8 cellular contexts compared by ENCODE assay signal in genomic region chr14:23727566-23728335, GRCh38.
DNase-seq lines count a peak whose midpoint lies in the region; ATAC-seq and TF ChIP-seq lines count a peak whose summit lies in the region.

No MANE protein-coding gene starts in this region.

- no peaks in the 10 kb centered on the region for H3K9me3 Mint-ChIP-seq in stimulated activated effector memory CD8-positive, alpha-beta T cell treated with anti-CD3 and anti-CD28 coated beads, Interleukin-12 subunit alpha, Interleukin-12 subunit beta, amount 100 ng/mL, for 72 hours

- H3K4me3 ChIP-seq in HFF-Myc (replicated peaks; ENCODE audit: low read depth, low read length): no peak overlapping the region
- no peak overlapping the region for H3K4me3 ChIP-seq in esophagus squamous epithelium

- TF ChIP-seq CTCF in HFF-Myc (IDR thresholded peaks at IDR 0.05; ENCODE audit: low read depth, low read length, missing control alignments) (peak; percentile 35), esophagus squamous epithelium (IDR thresholded peaks at IDR 0.05) (peak in 2 of 6 experiments; percentile 22 to 46)

- peak; percentile 57 for ATAC-seq in stimulated activated effector memory CD8-positive, alpha-beta T cell treated with anti-CD3 and anti-CD28 coated beads, Interleukin-12 subunit alpha, Interleukin-12 subunit beta, amount 100 ng/mL, for 72 hours
- no peak for ATAC-seq in GM21619 (IDR thresholded peaks at IDR 0.05; ENCODE audit: unreplicated experiment)

- no peaks in the 10 kb centered on the region for H3K9me3 ChIP-seq in esophagus squamous epithelium

- H3K27ac ChIP-seq in esophagus squamous epithelium: no peak overlapping the region

- H3K4me3 Mint-ChIP-seq in stimulated activated effector memory CD8-positive, alpha-beta T cell treated with anti-CD3 and anti-CD28 coated beads, Interleukin-12 subunit alpha, Interleukin-12 subunit beta, amount 100 ng/mL, for 72 hours: no peak overlapping the region

- DNase-seq in D341Med (ENCODE audit: low spot score) (peak; percentile 63), HFF-Myc (ENCODE audit: extremely low read depth, low read depth) (peak; percentile 20), SHP77 treated with DMSO at 0.1 percent for 48 hours (lab: John Stamatoyannopoulos, UW) (peak; percentile 21), germinal center (ENCODE audit: low spot score) (peak; percentile 20), esophagus squamous epithelium (lab: John Stamatoyannopoulos, UW) (no peak)
- no peak for DNase-seq in stimulated activated effector memory CD8-positive, alpha-beta T cell treated with anti-CD3 and anti-CD28 coated beads, Interleukin-12 subunit alpha, Interleukin-12 subunit beta, amount 100 ng/mL, for 72 hours (ENCODE audit: low spot score in 2 of 2)
- DNase-seq in effector CD8-positive, alpha-beta T cell (lab: John Stamatoyannopoulos, UW): no peak

- no peaks in the 10 kb centered on the region for H3K4me1 ChIP-seq in esophagus squamous epithelium

- TF ChIP-seq POLR2A in esophagus squamous epithelium (IDR thresholded peaks at IDR 0.05): no peak

- intact Hi-C loops in esophagus squamous epithelium (cut with DNase I): no loop called here

- peaks cover 0 to 4% (median 0%) of the 10 kb centered on the region in 4 donors for H3K27me3 ChIP-seq in esophagus squamous epithelium

- no peaks in the 10 kb centered on the region for H3K4me1 Mint-ChIP-seq in stimulated activated effector memory CD8-positive, alpha-beta T cell treated with anti-CD3 and anti-CD28 coated beads, Interleukin-12 subunit alpha, Interleukin-12 subunit beta, amount 100 ng/mL, for 72 hours

- H3K36me3 ChIP-seq in esophagus squamous epithelium: no peaks in the 10 kb centered on the region

- 75 to 77% methylated on average over 3 to 5 of the region's 5 CpGs for WGBS in esophagus squamous epithelium, 2 donors

- no peak overlapping the region for H3K27ac Mint-ChIP-seq in stimulated activated effector memory CD8-positive, alpha-beta T cell treated with anti-CD3 and anti-CD28 coated beads, Interleukin-12 subunit alpha, Interleukin-12 subunit beta, amount 100 ng/mL, for 72 hours

- no peaks in the 10 kb centered on the region for H3K36me3 Mint-ChIP-seq in stimulated activated effector memory CD8-positive, alpha-beta T cell treated with anti-CD3 and anti-CD28 coated beads, Interleukin-12 subunit alpha, Interleukin-12 subunit beta, amount 100 ng/mL, for 72 hours

Comparison
In these comparisons a context has a peak if more than half of its experiments do, and no peak if none do; other contexts are left out.
1. DNase-seq: peak in D341Med (single experiment), HFF-Myc (single experiment), SHP77 treated with DMSO at 0.1 percent for 48 hours (single experiment) and germinal center (single experiment); none in stimulated activated effector memory CD8-positive, alpha-beta T cell treated with anti-CD3 and anti-CD28 coated beads, Interleukin-12 subunit alpha, Interleukin-12 subunit beta, amount 100 ng/mL, for 72 hours (0 of 2), effector CD8-positive, alpha-beta T cell (single experiment) and esophagus squamous epithelium (single experiment).